Comparison of ENCODE assay signal across 22 cellular contexts in the genomic region with DNA sequence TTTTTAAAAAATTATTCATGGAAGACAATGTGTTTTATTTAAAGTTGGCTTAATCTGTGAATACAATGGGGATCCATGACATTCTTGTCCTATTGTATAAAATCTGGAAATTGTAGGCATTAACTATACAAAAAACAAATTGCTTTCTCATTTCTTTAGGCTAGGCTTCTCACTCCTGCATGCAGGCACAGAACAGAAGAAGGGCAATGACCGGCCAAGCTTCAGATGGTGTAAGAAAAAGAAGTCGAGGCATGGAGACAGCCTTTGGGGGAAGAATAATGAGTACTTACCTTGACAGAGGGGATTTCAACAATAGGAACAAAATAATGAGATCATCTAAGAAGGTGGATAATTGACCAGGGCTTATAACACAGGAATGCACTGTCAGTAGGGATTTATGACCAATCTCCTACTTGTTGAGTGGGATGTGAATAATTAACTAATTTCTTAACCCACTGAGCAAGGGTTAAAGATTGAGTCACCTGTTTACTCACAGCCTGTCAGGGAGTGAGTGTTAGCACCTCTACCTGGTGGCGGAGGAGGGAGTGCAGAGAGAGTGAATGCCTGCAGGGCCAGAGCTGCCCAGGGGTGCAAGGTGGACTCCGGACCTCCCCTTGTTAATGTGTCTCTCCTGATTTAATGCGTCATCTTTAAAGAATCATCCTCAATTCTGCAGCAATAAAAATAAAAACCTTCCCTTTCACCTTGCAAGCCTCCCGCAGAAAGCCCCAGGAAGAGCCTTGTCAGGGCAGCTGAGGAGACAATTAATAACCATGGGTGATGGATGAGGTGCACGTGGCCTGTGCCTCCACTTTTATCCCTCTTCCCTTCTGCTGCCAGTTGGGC. TPM values are rescaled to one million over a fixed set of nuclear protein-coding genes. Genes with fewer than 3 reads are reported as not detected.
DNase-seq lines count a peak whose midpoint lies in the region; ATAC-seq, FAIRE-seq and TF ChIP-seq lines count a peak whose summit lies in the region.
"Had no signal": no experiment of that assay in that cellular context is flagged by ENCODE, and none has a peak within 500 bp of the region (broad histone marks: within the 10 kb centered on the region; RNA-seq: fewer than 3 reads in every experiment).

No MANE protein-coding gene starts in this region.

- CTCF ChIA-PET in mammary epithelial cell (lab: Charles Lee; ENCODE audit: low non-redundant PET) (no interaction called here), HepG2 (lab: Yijun Ruan, JAX; ENCODE audit: low intra/inter-chr PET ratio, low total read pairs) (interaction anchor here (0.8 kb wide), 1 partner anchor 116 kb away, joined by 3 read pairs; no protein-coding TSS in a partner anchor)
- CTCF ChIA-PET in activated CD4-positive, alpha-beta T cell treated with anti-CD3 and anti-CD28 coated beads for 36 hours (lab: Charles Lee) = no interaction called here

- H3K27ac Mint-ChIP-seq in chondrocyte (ENCODE audit: unreplicated experiment) = no peak overlapping the region
- H3K27ac Mint-ChIP-seq in activated CD4-positive, alpha-beta T cell treated with anti-CD3 and anti-CD28 coated beads for 36 hours = no peak overlapping the region
- H3K27ac Mint-ChIP-seq: activated naive CD4-positive, alpha-beta T cell treated with anti-CD3 and anti-CD28 coated beads, Interleukin-2, amount 50 U/mL, for 24 hours; CD8-positive, alpha-beta T cell; naive thymus-derived CD8-positive, alpha-beta T cell; T-helper 1 cell treated with Interleukin-12 subunit alpha and Interleukin-12 subunit beta and Interleukin-4 antibody, amounts not matched to agents 30 μg/mL and 1 μg/mL, for 36 hours had no signal

- H2AFZ ChIP-seq in mammary epithelial cell (ENCODE audit: low read depth, low read length) = no peak overlapping the region
- no peak overlapping the region for H2AFZ ChIP-seq in HepG2 (ENCODE audit: low read length)

- TF ChIP-seq EP300 in HepG2 (IDR thresholded peaks at IDR 0.05; ENCODE audit: low read depth in 2 of 2, low read length in 2 of 2) (peak in 1 of 2 experiments; percentile 61; a peak in 2 of 4 replicates), HepG2 (CRISPR knock-in tag; IDR thresholded peaks at IDR 0.05; ENCODE audit: borderline replicate concordance) (no peak)

- H3K36me3 Mint-ChIP-seq in chondrocyte (ENCODE audit: low read depth) = no peaks in the 10 kb centered on the region
- H3K36me3 Mint-ChIP-seq in activated CD4-positive, alpha-beta T cell treated with anti-CD3 and anti-CD28 coated beads for 36 hours (ENCODE audit: low read depth) = no peaks in the 10 kb centered on the region
- H3K36me3 Mint-ChIP-seq: activated naive CD4-positive, alpha-beta T cell treated with anti-CD3 and anti-CD28 coated beads, Interleukin-2, amount 50 U/mL, for 24 hours; CD8-positive, alpha-beta T cell; naive thymus-derived CD8-positive, alpha-beta T cell had no signal

- H3K4me2 ChIP-seq in mammary epithelial cell (ENCODE audit: insufficient read depth, low read depth, low read length) = no peak overlapping the region
- H3K4me2 ChIP-seq in HepG2 (ENCODE audit: low read depth, low read length) = peak overlapping the region; percentile 65

- no peak overlapping the region for H3K4me3 Mint-ChIP-seq in chondrocyte (ENCODE audit: unreplicated experiment)
- no peak overlapping the region for H3K4me3 Mint-ChIP-seq in activated CD4-positive, alpha-beta T cell treated with anti-CD3 and anti-CD28 coated beads for 36 hours
- H3K4me3 Mint-ChIP-seq: activated naive CD4-positive, alpha-beta T cell treated with anti-CD3 and anti-CD28 coated beads, Interleukin-2, amount 50 U/mL, for 24 hours; CD8-positive, alpha-beta T cell; naive thymus-derived CD8-positive, alpha-beta T cell; T-helper 1 cell treated with Interleukin-12 subunit alpha and Interleukin-12 subunit beta and Interleukin-4 antibody, amounts not matched to agents 30 μg/mL and 1 μg/mL, for 36 hours had no signal

- peak; percentile 36; the same call in 1 of the 2 replicates for TF ChIP-seq RAD21 in HepG2 (CRISPR knock-in tag; IDR thresholded peaks at IDR 0.05)

- no peak overlapping the region for H3K4me3 ChIP-seq in mammary epithelial cell (replicated peaks in 1 of 3; ENCODE audit: insufficient read depth in 1 of 3, low read depth in 2 of 3, low read length in 3 of 3)
- H3K4me3 ChIP-seq in HepG2 (replicated peaks in 1 of 3; ENCODE audit: insufficient read depth in 1 of 3, low read depth in 2 of 3, low read length in 3 of 3) = no peak overlapping the region
- H3K4me3 ChIP-seq in spleen = no peak overlapping the region
- H3K4me3 ChIP-seq: cardiac muscle cell, upper lobe of left lung had no signal

- BruUV-seq in mammary epithelial cell (replicated peaks; lab: Mats Ljungman, UMichigan) (no TSS peak), HepG2 (replicated peaks; lab: Mats Ljungman, UMichigan) (no TSS peak)

- DNase-seq in A172 (ENCODE audit: low spot score) = peak; percentile 15
- DNase-seq in mammary epithelial cell = peak; percentile 33
- peak; percentile 81 for DNase-seq in HepG2 (ENCODE audit: low spot score)
- DNase-seq in chondrocyte (ENCODE audit: low spot score) = no peak
- DNase-seq in activated CD4-positive, alpha-beta T cell treated with anti-CD3 and anti-CD28 coated beads for 36 hours = no peak
- no peak for DNase-seq in spleen
- DNase-seq: activated CD4-positive, alpha-beta T cell treated with anti-CD3 and anti-CD28 coated beads for 1 hour; CD8-positive, alpha-beta T cell; islet precursor cell; naive thymus-derived CD8-positive, alpha-beta T cell; NCI-H2029 treated with DMSO at 0.1 percent for 48 hours; NCI-H774; stimulated activated CD8-positive, alpha-beta memory T cell treated with anti-CD3 and anti-CD28 coated beads, Interleukin-4, amount 100 ng/mL, for 48 hours; upper lobe of left lung had no signal

- no peak overlapping the region for H3K27ac ChIP-seq in mammary epithelial cell (ENCODE audit: insufficient read depth, low read depth, low read length)
- H3K27ac ChIP-seq in HepG2 (ENCODE audit: extremely low read length, insufficient read depth, low read length) = peak overlapping the region; percentile 7
- H3K27ac ChIP-seq in spleen = no peak overlapping the region
- H3K27ac ChIP-seq: cardiac muscle cell, upper lobe of left lung had no signal

- peaks cover 12% of the 10 kb centered on the region for H3K4me1 ChIP-seq in mammary epithelial cell (ENCODE audit: insufficient read depth, low read length)
- H3K4me1 ChIP-seq in HepG2 (ENCODE audit: insufficient read depth, low read length) = peaks cover 18% of the 10 kb centered on the region
- no peaks in the 10 kb centered on the region for H3K4me1 ChIP-seq in spleen
- H3K4me1 ChIP-seq: upper lobe of left lung had no signal

- peaks cover 3% of the 10 kb centered on the region for H3K4me1 Mint-ChIP-seq in chondrocyte (ENCODE audit: low read depth)
- H3K4me1 Mint-ChIP-seq in activated CD4-positive, alpha-beta T cell treated with anti-CD3 and anti-CD28 coated beads for 36 hours = no peaks in the 10 kb centered on the region
- H3K4me1 Mint-ChIP-seq: activated naive CD4-positive, alpha-beta T cell treated with anti-CD3 and anti-CD28 coated beads, Interleukin-2, amount 50 U/mL, for 24 hours; naive thymus-derived CD8-positive, alpha-beta T cell had no signal

- WGBS in mammary epithelial cell (ENCODE audit: low coverage, missing lambda C conversion rate) = 71% methylated on average over 7 of the region's 7 CpGs
- WGBS in HepG2 (ENCODE audit: low lambda C conversion rate) = 3% methylated on average over 7 of the region's 7 CpGs
- WGBS in spleen, 5 donors = 46 to 57% (median 54%) methylated on average over 7 of the region's 7 CpGs

- dilution Hi-C loops in mammary epithelial cell (cut with HindIII; ENCODE audit: low sequenced_read_pairs) = no loop called here

- in situ Hi-C loops in mammary epithelial cell (cut with MboI; ENCODE audit: low sequenced_read_pairs in 2 of 2) = no loop called here
- in situ Hi-C loops in HepG2 (cut with HindIII; ENCODE audit: extremely low pct_ligation_motif_present, low pct_unique_long_range_greater_than_20kb) = no loop called here

- no peaks in the 10 kb centered on the region for H3K9me3 Mint-ChIP-seq in chondrocyte (ENCODE audit: low read depth)
- H3K9me3 Mint-ChIP-seq in activated CD4-positive, alpha-beta T cell treated with anti-CD3 and anti-CD28 coated beads for 36 hours (ENCODE audit: low read depth) = no peaks in the 10 kb centered on the region
- H3K9me3 Mint-ChIP-seq: activated naive CD4-positive, alpha-beta T cell treated with anti-CD3 and anti-CD28 coated beads, Interleukin-2, amount 50 U/mL, for 24 hours; CD8-positive, alpha-beta T cell; naive thymus-derived CD8-positive, alpha-beta T cell; T-helper 1 cell treated with Interleukin-12 subunit alpha and Interleukin-12 subunit beta and Interleukin-4 antibody, amounts not matched to agents 30 μg/mL and 1 μg/mL, for 36 hours had no signal

- intact Hi-C loops in mammary epithelial cell (cut with micrococcal nuclease) (no loop called here), HepG2 (cut with micrococcal nuclease; ENCODE audit: unreplicated experiment) (loop anchor here (10.0 kb wide), 1 partner anchor 120 kb away; no protein-coding TSS in a partner anchor), spleen (cut with DNase I; ENCODE audit: low total_unique reads) (no loop called here)
- intact Hi-C loops in activated CD4-positive, alpha-beta T cell treated with anti-CD3 and anti-CD28 coated beads for 36 hours (cut with DNase I, micrococcal nuclease) = no loop called here

- TF ChIP-seq POLR2A in HepG2 (IDR thresholded peaks at IDR 0.05; ENCODE audit: insufficient read depth in 1 of 2, low read depth in 2 of 2, low read length in 2 of 2) = no peak
- TF ChIP-seq POLR2A in spleen (IDR thresholded peaks at IDR 0.05) = no peak

- no peaks in the 10 kb centered on the region for H3K36me3 ChIP-seq in mammary epithelial cell (ENCODE audit: insufficient read depth, low read length)
- no peaks in the 10 kb centered on the region for H3K36me3 ChIP-seq in HepG2 (replicated peaks in 1 of 2; ENCODE audit: control insufficient read depth in 1 of 2, insufficient read depth in 2 of 2, low read length in 2 of 2)
- H3K36me3 ChIP-seq in spleen = no peaks in the 10 kb centered on the region
- H3K36me3 ChIP-seq: cardiac muscle cell, upper lobe of left lung had no signal

- no peaks in the 10 kb centered on the region for H3K27me3 ChIP-seq in mammary epithelial cell (ENCODE audit: insufficient read depth, low read length)
- H3K27me3 ChIP-seq in HepG2 (ENCODE audit: control insufficient read depth in 1 of 2, insufficient read depth in 2 of 2, low read length in 2 of 2) = peaks cover 0 to 12% of the 10 kb centered on the region in 2 experiments; a peak in 1 of 5 replicates
- H3K27me3 ChIP-seq in spleen (replicated peaks in 1 of 7) = peaks cover 0 to 16% (median 0%) of the 10 kb centered on the region in 7 donors
- H3K27me3 ChIP-seq: cardiac muscle cell, upper lobe of left lung had no signal

- H3K79me2 ChIP-seq in mammary epithelial cell (ENCODE audit: insufficient read depth, low read length) = no peaks in the 10 kb centered on the region
- H3K79me2 ChIP-seq in HepG2 (ENCODE audit: insufficient read depth, low read length) = no peaks in the 10 kb centered on the region

- ATAC-seq in HG03342 (IDR thresholded peaks at IDR 0.05; ENCODE audit: unreplicated experiment) (peak; percentile 54), HepG2 (peak; percentile 99), GM21576 (IDR thresholded peaks at IDR 0.05; ENCODE audit: unreplicated experiment) (no peak)
- no peak for ATAC-seq in activated CD4-positive, alpha-beta T cell treated with anti-CD3 and anti-CD28 coated beads for 36 hours
- ATAC-seq: CD8-positive, alpha-beta T cell; naive thymus-derived CD8-positive, alpha-beta T cell had no signal

- H3K9me3 ChIP-seq in mammary epithelial cell (replicated peaks; ENCODE audit: insufficient read depth, low read length) (no peaks in the 10 kb centered on the region), HepG2 (ENCODE audit: low read length) (no peaks in the 10 kb centered on the region), spleen (no peaks in the 10 kb centered on the region)
- H3K9me3 ChIP-seq: upper lobe of left lung had no signal

- peaks cover 13% of the 10 kb centered on the region for H3K27me3 Mint-ChIP-seq in chondrocyte (ENCODE audit: low read depth)
- H3K27me3 Mint-ChIP-seq in activated CD4-positive, alpha-beta T cell treated with anti-CD3 and anti-CD28 coated beads for 36 hours = peaks cover 15% of the 10 kb centered on the region

- TF ChIP-seq CTCF in mammary epithelial cell (conservative IDR thresholded peaks at IDR 0.05 in 1 of 2, IDR thresholded peaks at IDR 0.05 in 1 of 2; ENCODE audit: extremely low read depth in 1 of 2, insufficient read depth in 1 of 2, low read depth in 1 of 2, low read length in 2 of 2) (peak in 1 of 2 donors; percentile 28), HepG2 (CRISPR knock-in tag; IDR thresholded peaks at IDR 0.05) (peak; percentile 62), chondrocyte (IDR thresholded peaks at IDR 0.05) (no peak), spleen (IDR thresholded peaks at IDR 0.05 in 8 of 11, conservative IDR thresholded peaks at IDR 0.05 in 3 of 11) (no peak)

- no peak overlapping the region for H3K9ac ChIP-seq in mammary epithelial cell (ENCODE audit: insufficient read depth, low read length)
- H3K9ac ChIP-seq in HepG2 (ENCODE audit: insufficient read depth, low read depth, low read length) = no peak overlapping the region

- FAIRE-seq in HepG2 (lab: Jason Lieb, UNC) = peak; percentile 79
- FAIRE-seq: endometrium had no signal

- POLR2A ChIA-PET in HepG2 (lab: Yijun Ruan, JAX) = no interaction called here
- POLR2A ChIA-PET in activated CD4-positive, alpha-beta T cell treated with anti-CD3 and anti-CD28 coated beads for 36 hours (lab: Charles Lee) = no interaction called here

- H4K20me1 ChIP-seq in mammary epithelial cell (ENCODE audit: insufficient read depth, low read length) = no peaks in the 10 kb centered on the region
- H4K20me1 ChIP-seq in HepG2 (ENCODE audit: insufficient read depth, low read length) = no peaks in the 10 kb centered on the region

RNA-seq across cellular contexts. Expression of gene SLC22A2, which starts 3.9 kb away (rescaled TPM):
- 0.69 and 1.2 TPM in 2 replicates for total RNA-seq in A172 (2014; rRNA removed; shearing (Covaris generic))
- total RNA-seq in mammary epithelial cell = not detected
- not detected for polyA plus RNA-seq in mammary epithelial cell
- not detected for polyA minus RNA-seq in mammary epithelial cell
- not detected in 2 replicates for total RNA-seq in HepG2 (2016; rRNA removed; fragmentation: Illumina TruSeq; extraction: Trizol)
- total RNA-seq in HepG2 (2016; cell fraction: cytosol; rRNA removed; fragmentation: Illumina TruSeq; extraction: Trizol; ENCODE audit: low read depth) = not detected in 2 replicates
- not detected in 2 replicates for total RNA-seq in HepG2 (2016; cell fraction: insoluble cytoplasmic fraction; rRNA removed; fragmentation: Illumina TruSeq; extraction: Trizol)
- total RNA-seq in HepG2 (2016; cell fraction: membrane; rRNA removed; fragmentation: Illumina TruSeq; extraction: Trizol) = not detected in 2 replicates
- total RNA-seq in HepG2 (2016; cell fraction: nucleus; rRNA removed; fragmentation: Illumina TruSeq; extraction: Trizol) = not detected in 2 replicates
- not detected in 2 replicates for polyA plus RNA-seq in HepG2 (2011; rRNA removed)
- not detected in 2 replicates for polyA plus RNA-seq in HepG2 (2011; cell fraction: cytosol; rRNA removed)
- not detected in 2 replicates for polyA plus RNA-seq in HepG2 (2011; cell fraction: nucleus; rRNA removed)
- not detected in 2 replicates for polyA plus RNA-seq in HepG2 (2012)
- not detected in 2 replicates for polyA plus RNA-seq in HepG2 (2016; cell fraction: cytosol; fragmentation: Illumina TruSeq; extraction: Trizol; ENCODE audit: low read depth)
- not detected in 2 replicates for polyA plus RNA-seq in HepG2 (2016; cell fraction: insoluble cytoplasmic fraction; fragmentation: Illumina TruSeq; extraction: Trizol; ENCODE audit: low read depth)
- not detected in 2 replicates for polyA plus RNA-seq in HepG2 (2016; cell fraction: membrane; fragmentation: Illumina TruSeq; extraction: Trizol; ENCODE audit: low read depth)
- not detected in 2 replicates for polyA plus RNA-seq in HepG2 (2016; cell fraction: nucleus; fragmentation: Illumina TruSeq; extraction: Trizol; ENCODE audit: insufficient read depth, low read depth)
- not detected in 2 replicates for polyA minus RNA-seq in HepG2 (2011; rRNA and poly(A)+ RNA removed; ENCODE audit: low replicate concordance)
- polyA minus RNA-seq in HepG2 (2011; cell fraction: cytosol; rRNA and poly(A)+ RNA removed) = not detected in 2 replicates
- polyA minus RNA-seq in HepG2 (2011; cell fraction: nucleus; rRNA and poly(A)+ RNA removed) = not detected in 2 replicates
- total RNA-seq in chondrocyte = not detected in 3 replicates
- not detected for total RNA-seq in activated CD4-positive, alpha-beta T cell treated with anti-CD3 and anti-CD28 coated beads for 36 hours
- total RNA-seq in spleen = not detected
- polyA plus RNA-seq in spleen = not detected
- total RNA-seq: A673; cardiac muscle cell; CD8-positive, alpha-beta T cell; M059J; naive thymus-derived CD8-positive, alpha-beta T cell; upper lobe of left lung had no signal
- polyA plus RNA-seq: cardiac muscle cell; naive thymus-derived CD8-positive, alpha-beta T cell had no signal

Comparison
In these comparisons a context has a peak if more than half of its experiments do, and no peak if none do; other contexts are left out.
1. DNase-seq: peak in A172 (single experiment), mammary epithelial cell (single experiment) and HepG2 (single experiment); none in chondrocyte (single experiment), activated CD4-positive, alpha-beta T cell treated with anti-CD3 and anti-CD28 coated beads for 36 hours (single experiment) and spleen (single experiment).
2. ATAC-seq: peak in HG03342 (single experiment) and HepG2 (single experiment); none in activated CD4-positive, alpha-beta T cell treated with anti-CD3 and anti-CD28 coated beads for 36 hours (single experiment) and GM21576 (single experiment).